Comparison of ENCODE assay signal across 9 cellular contexts in genomic region chr16:22164482-22164881, GRCh38. TPM values are rescaled to one million over a fixed set of nuclear protein-coding genes. Genes with fewer than 3 reads are reported as not detected.
"Had no signal": no experiment of that assay in that cellular context is flagged by ENCODE, and none has a peak within 500 bp of the region (broad histone marks: within the 10 kb centered on the region; RNA-seq: fewer than 3 reads in every experiment).

No MANE protein-coding gene starts in this region.

- FAIRE-seq: HTR-8/SVneo, K562 had no signal

- ATAC-seq: K562 had no signal

- H3K9ac ChIP-seq: KMS-11 had no signal

- H3K27ac ChIP-seq: HL-60, KMS-11 had no signal

- H3K27ac Mint-ChIP-seq: IgD-negative memory B cell had no signal

- DNase-seq: IMR-90, KBM-7, KG1 had no signal

- H3K4me3 ChIP-seq: K562 had no signal

- H3K4me2 ChIP-seq: KMS-11 had no signal

RNA-seq across cellular contexts. Expression of gene SDR42E2, which starts 2.2 kb away (rescaled TPM):
- total RNA-seq: HT1080, IMR-90 had no signal
- polyA plus RNA-seq: IMR-90 had no signal
